8 cellular contexts compared by ENCODE assay signal in the genomic region with DNA sequence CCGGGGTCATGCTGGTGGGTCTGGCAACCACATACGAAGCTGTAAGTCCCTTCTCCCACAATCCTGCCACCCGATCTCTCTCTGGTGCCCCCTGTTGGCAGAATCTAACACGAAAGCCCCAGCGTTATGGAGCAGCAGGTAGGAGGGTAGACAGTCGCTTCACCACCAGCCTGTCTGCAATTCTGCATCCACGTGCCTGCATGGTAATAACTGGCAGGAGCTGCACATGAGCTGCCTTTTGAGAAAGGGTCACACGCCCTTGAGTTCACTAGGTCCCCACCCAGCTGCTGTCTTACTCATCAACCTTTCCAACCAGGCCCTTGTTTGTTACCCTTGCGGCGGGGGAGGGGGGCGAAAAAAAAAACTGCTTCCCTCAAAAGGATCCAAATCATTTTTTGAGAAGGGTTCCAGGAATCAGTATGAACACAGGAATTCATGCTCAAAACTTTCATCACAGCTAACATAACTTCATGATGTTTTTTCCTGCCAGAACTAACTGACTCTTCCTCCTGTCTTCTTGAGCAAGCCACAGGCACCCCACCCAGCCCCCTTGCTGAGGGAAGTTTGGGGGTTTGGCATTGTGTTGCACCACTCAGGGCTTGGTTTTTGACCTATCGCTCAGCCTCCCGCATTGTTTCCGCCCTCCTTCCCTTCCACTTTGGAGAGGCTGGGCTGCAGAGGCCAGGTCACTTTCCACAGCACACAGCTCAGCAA. TPM values are rescaled to one million over a fixed set of nuclear protein-coding genes. Genes with fewer than 3 reads are reported as not detected.
A peak's percentile ranks its signal among the peaks of the same experiment; 100 is the strongest.
DNase-seq lines count a peak whose midpoint lies in the region; ATAC-seq, FAIRE-seq and TF ChIP-seq lines count a peak whose summit lies in the region.

No MANE protein-coding gene starts in this region.

- H3K27me3 ChIP-seq in cardiac muscle cell: peaks cover 12% of the 10 kb centered on the region

- H3K9me3 Mint-ChIP-seq in activated T-helper 17 cell treated with anti-CD3 and anti-CD28 coated beads, Interleukin-2, amount 50 U/mL, for 72 hours: no peaks in the 10 kb centered on the region

- POLR2A ChIA-PET in A549 (lab: Yijun Ruan, JAX): no interaction called here

- ATAC-seq in A549: peak; percentile 56 to 71; a peak in 4 of 6 replicates
- peak; percentile 56 for ATAC-seq in GM18907 (IDR thresholded peaks at IDR 0.05; ENCODE audit: unreplicated experiment)
- ATAC-seq in activated T-helper 17 cell treated with anti-CD3 and anti-CD28 coated beads, Interleukin-2, amount 50 U/mL, for 72 hours (replicated peaks): peak; percentile 34
- ATAC-seq in sciatic nerve: peak; percentile 65
- no peak for ATAC-seq in HG03469 (IDR thresholded peaks at IDR 0.05; ENCODE audit: unreplicated experiment)

- no peak for FAIRE-seq in A549 (lab: Jason Lieb, UNC)

- 45% methylated on average over 14 of the region's 14 CpGs for WGBS in A549 (ENCODE audit: missing lambda C conversion rate)

- H3K27me3 Mint-ChIP-seq in activated T-helper 17 cell treated with anti-CD3 and anti-CD28 coated beads, Interleukin-2, amount 50 U/mL, for 72 hours: peaks cover 21% of the 10 kb centered on the region

- TF ChIP-seq EP300 in A549 (IDR thresholded peaks at IDR 0.05): no peak

- no peaks in the 10 kb centered on the region for H3K36me3 ChIP-seq in cardiac muscle cell

- H3K4me2 ChIP-seq in A549: no peak overlapping the region

- TF ChIP-seq POLR2A in A549 (IDR thresholded peaks at IDR 0.05; ENCODE audit: low read length): no peak

- peak; percentile 13 to 40 for DNase-seq in A549 (ENCODE audit: low read depth in 1 of 2, low spot score in 1 of 2)
- DNase-seq in NOMO-1 (lab: John Stamatoyannopoulos, UW; ENCODE audit: unreplicated experiment in 2 of 2): peak; percentile 49 to 69
- DNase-seq in cardiac muscle cell (ENCODE audit: low read depth in 1 of 2, low spot score in 1 of 2): peak; percentile 35 to 97
- DNase-seq in sciatic nerve (ENCODE audit: low spot score): no peak
- DNase-seq in HK-2 (ENCODE audit: unreplicated experiment): no peak

- no peaks in the 10 kb centered on the region for H3K4me1 ChIP-seq in A549
- no peaks in the 10 kb centered on the region for H3K4me1 ChIP-seq in cardiac muscle cell (ENCODE audit: low read depth)

- CTCF ChIA-PET in A549 (lab: Yijun Ruan, JAX): interaction anchor here (1.1 to 2.2 kb wide), 4 partner anchors 13 to 29 kb away, joined by 3 to 10 read pairs (median 5); no protein-coding TSS in a partner anchor

- no peak overlapping the region for H3K4me3 Mint-ChIP-seq in activated T-helper 17 cell treated with anti-CD3 and anti-CD28 coated beads, Interleukin-2, amount 50 U/mL, for 72 hours

- H3K27ac ChIP-seq in A549 (no peak overlapping the region), cardiac muscle cell (no peak overlapping the region)

- H3K4me3 ChIP-seq in A549: no peak overlapping the region
- H3K4me3 ChIP-seq in cardiac muscle cell: no peak overlapping the region

- TF ChIP-seq CTCF in A549 (IDR thresholded peaks at IDR 0.05): 0 out of 3 replicates have a peak, but pooled peaks have one; percentile 8
- TF ChIP-seq CTCF in cardiac muscle cell (IDR thresholded peaks at IDR 0.05; ENCODE audit: low read depth, low read length): peak; percentile 64

- no peaks in the 10 kb centered on the region for H3K36me3 Mint-ChIP-seq in activated T-helper 17 cell treated with anti-CD3 and anti-CD28 coated beads, Interleukin-2, amount 50 U/mL, for 72 hours (ENCODE audit: low read depth)

- no peaks in the 10 kb centered on the region for H3K4me1 Mint-ChIP-seq in activated T-helper 17 cell treated with anti-CD3 and anti-CD28 coated beads, Interleukin-2, amount 50 U/mL, for 72 hours

- TF ChIP-seq RAD21 in A549 (conservative IDR thresholded peaks at IDR 0.05 in 1 of 2, IDR thresholded peaks at IDR 0.05 in 1 of 2): 0 out of 5 replicates have a peak, but pooled peaks of 1 of the 2 experiments have one; percentile 12

- intact Hi-C loops in sciatic nerve (cut with DNase I): no loop called here

- no peak overlapping the region for H3K27ac Mint-ChIP-seq in activated T-helper 17 cell treated with anti-CD3 and anti-CD28 coated beads, Interleukin-2, amount 50 U/mL, for 72 hours

- H3K9me3 ChIP-seq in A549: no peaks in the 10 kb centered on the region
- no peaks in the 10 kb centered on the region for H3K9me3 ChIP-seq in cardiac muscle cell (ENCODE audit: low read depth)

TF ChIP-seq in A549, 52 proteins besides CTCF, POLR2A, EP300 and RAD21:
- TF ChIP-seq GATA3 (IDR thresholded peaks at IDR 0.05; ENCODE audit: borderline replicate concordance): no peak
- TF ChIP-seq, protein P1, sequence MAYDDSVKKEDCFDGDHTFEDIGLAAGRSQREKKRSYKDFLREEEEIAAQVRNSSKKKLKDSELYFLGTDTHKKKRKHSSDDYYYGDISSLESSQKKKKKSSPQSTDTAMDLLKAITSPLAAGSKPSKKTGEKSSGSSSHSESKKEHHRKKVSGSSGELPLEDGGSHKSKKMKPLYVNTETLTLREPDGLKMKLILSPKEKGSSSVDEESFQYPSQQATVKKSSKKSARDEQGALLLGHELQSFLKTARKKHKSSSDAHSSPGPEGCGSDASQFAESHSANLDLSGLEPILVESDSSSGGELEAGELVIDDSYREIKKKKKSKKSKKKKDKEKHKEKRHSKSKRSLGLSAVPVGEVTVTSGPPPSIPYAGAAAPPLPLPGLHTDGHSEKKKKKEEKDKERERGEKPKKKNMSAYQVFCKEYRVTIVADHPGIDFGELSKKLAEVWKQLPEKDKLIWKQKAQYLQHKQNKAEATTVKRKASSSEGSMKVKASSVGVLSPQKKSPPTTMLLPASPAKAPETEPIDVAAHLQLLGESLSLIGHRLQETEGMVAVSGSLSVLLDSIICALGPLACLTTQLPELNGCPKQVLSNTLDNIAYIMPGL (CRISPR knock-in tag; IDR thresholded peaks at IDR 0.05; ENCODE audit: borderline replicate concordance): no peak
- TF ChIP-seq CHD4 (IDR thresholded peaks at IDR 0.05; ENCODE audit: borderline replicate concordance): no peak
- TF ChIP-seq ZFP36 (IDR thresholded peaks at IDR 0.05; ENCODE audit: borderline replicate concordance, partially characterized antibody): no peak
- no peak for TF ChIP-seq ESRRA (IDR thresholded peaks at IDR 0.05; ENCODE audit: borderline replicate concordance, low read length)
- TF ChIP-seq BHLHE40 (IDR thresholded peaks at IDR 0.05; ENCODE audit: low read depth, low read length): no peak
- no peak for TF ChIP-seq FOSL2 (IDR thresholded peaks at IDR 0.05)
- no peak for TF ChIP-seq FOSL2 (CRISPR knock-in tag; IDR thresholded peaks at IDR 0.05)
- TF ChIP-seq, protein P2, sequence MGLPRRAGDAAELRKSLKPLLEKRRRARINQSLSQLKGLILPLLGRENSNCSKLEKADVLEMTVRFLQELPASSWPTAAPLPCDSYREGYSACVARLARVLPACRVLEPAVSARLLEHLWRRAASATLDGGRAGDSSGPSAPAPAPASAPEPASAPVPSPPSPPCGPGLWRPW (IDR thresholded peaks at IDR 0.05): no peak
- TF ChIP-seq HEYL (CRISPR knock-in tag; IDR thresholded peaks at IDR 0.05): no peak
- no peak for TF ChIP-seq RARB (CRISPR knock-in tag; IDR thresholded peaks at IDR 0.05)
- no peak for TF ChIP-seq TFCP2L1 (CRISPR knock-in tag; IDR thresholded peaks at IDR 0.05)
- TF ChIP-seq KDM1A (IDR thresholded peaks at IDR 0.05; ENCODE audit: low read depth): no peak

RNA-seq across cellular contexts. Expression of a gene that starts 19.6 kb away (rescaled TPM):
- polyA plus RNA-seq in A549 (2011; rRNA removed): not detected in 2 replicates
- polyA plus RNA-seq in A549 (2012; cell fraction: cytosol; rRNA removed): not detected in 2 replicates
- not detected in 2 replicates for polyA plus RNA-seq in A549 (2012; cell fraction: nucleus; rRNA removed)
- not detected in 3 replicates for polyA plus RNA-seq in A549 (2017; fragmentation: RNase III; extraction: RNeasy Plus Mini Kit Qiagen cat#74134 plus additional on column Dnase treatment)
- not detected in 2 replicates for polyA minus RNA-seq in A549 (2011; rRNA and poly(A)+ RNA removed)
- not detected for total RNA-seq in activated T-helper 17 cell treated with anti-CD3 and anti-CD28 coated beads, Interleukin-2, amount 50 U/mL, for 72 hours
- not detected in 2 replicates for total RNA-seq in cardiac muscle cell
- 0.76 TPM in 1 of 2 replicates, not detected in the other for polyA plus RNA-seq in cardiac muscle cell
- total RNA-seq in sciatic nerve: not detected

Comparison
In these comparisons a context has a peak if more than half of its experiments do, and no peak if none do; other contexts are left out.
1. DNase-seq: peak in A549 (2 of 2), NOMO-1 (2 of 2) and cardiac muscle cell (2 of 2); none in sciatic nerve (single experiment) and HK-2 (single experiment).